Comparison of ENCODE assay signal across 11 cellular contexts in the genomic region with DNA sequence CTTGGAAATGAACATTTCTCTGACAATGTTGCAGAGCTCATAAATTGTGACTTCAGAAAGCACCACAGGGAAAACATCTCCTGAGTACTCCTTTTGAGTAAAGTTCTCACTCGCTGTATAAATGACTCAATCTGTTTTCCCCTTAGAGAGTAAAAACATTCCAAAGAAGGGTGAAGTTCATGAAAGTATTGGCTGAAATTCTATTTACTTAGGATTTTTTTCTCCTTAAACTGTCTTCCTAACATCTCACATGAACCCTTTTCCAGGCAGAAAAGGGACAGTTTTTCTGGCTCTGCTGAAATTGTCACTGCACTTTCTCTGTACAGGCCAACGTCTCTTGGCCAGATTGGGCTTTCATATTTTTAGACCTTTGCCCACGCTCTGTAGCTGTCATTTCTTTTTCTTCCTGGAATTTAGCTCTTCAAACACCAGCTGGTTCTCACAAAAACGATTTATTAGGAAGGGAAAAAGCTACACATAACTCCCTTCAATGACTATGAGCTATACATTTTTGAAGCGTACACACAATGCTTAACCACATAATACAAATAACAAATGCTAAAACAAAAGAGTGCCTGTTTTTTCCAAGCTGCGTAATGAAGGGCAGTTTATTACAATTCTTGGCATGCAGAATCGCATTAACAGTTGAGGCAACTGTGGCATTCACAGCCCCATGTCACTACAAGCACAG.
DNase-seq lines count a peak whose midpoint lies in the region; ATAC-seq and TF ChIP-seq lines count a peak whose summit lies in the region.
"Had no signal": no experiment of that assay in that cellular context is flagged by ENCODE, and none has a peak within 500 bp of the region (broad histone marks: within the 10 kb centered on the region; RNA-seq: fewer than 3 reads in every experiment).

No MANE protein-coding gene starts in this region.

- H3K27ac ChIP-seq in SJCRH30, result peak overlapping the region; percentile 78
- peak overlapping the region in 2 of 3 donors; percentile 37 to 54 for H3K27ac ChIP-seq in thyroid gland

- no peaks in the 10 kb centered on the region for H3K27me3 ChIP-seq in SJCRH30
- H3K27me3 ChIP-seq in thyroid gland, result no peaks in the 10 kb centered on the region

- intact Hi-C loops in thyroid gland (cut with DNase I), result no loop called here

- DNase-seq in SJCRH30 (peak; percentile 34 to 63), fibroblast of peridontal ligament (ENCODE audit: extremely low read depth) (peak; percentile 91), myocyte (ENCODE audit: low read depth) (peak; percentile 47), thyroid gland (no peak), OCI-M2 (lab: John Stamatoyannopoulos, UW; ENCODE audit: unreplicated experiment) (no peak)
- DNase-seq: dermis blood vessel endothelial cell; NCI-H2171; stimulated activated CD4-positive, alpha-beta T cell treated with anti-CD3 and anti-CD28 coated beads, Interleukin-1b, Interleukin-23, amount 100 ng/mL, for 48 hours had no signal

- no peak for ATAC-seq in GM18517 (IDR thresholded peaks at IDR 0.05; ENCODE audit: unreplicated experiment)
- ATAC-seq in GM18867 (IDR thresholded peaks at IDR 0.05; ENCODE audit: unreplicated experiment), result no peak
- no peak for ATAC-seq in GM19023 (IDR thresholded peaks at IDR 0.05; ENCODE audit: unreplicated experiment)

- TF ChIP-seq CTCF in thyroid gland (IDR thresholded peaks at IDR 0.05), result no peak

- WGBS in thyroid gland, 2 donors, result 69 to 76% methylated on average over 7 of the region's 7 CpGs

- TF ChIP-seq POLR2A in thyroid gland (IDR thresholded peaks at IDR 0.05), result no peak

- H3K36me3 ChIP-seq in SJCRH30 (no peaks in the 10 kb centered on the region), thyroid gland (no peaks in the 10 kb centered on the region)

- peaks cover 61% of the 10 kb centered on the region for H3K4me1 ChIP-seq in SJCRH30
- H3K4me1 ChIP-seq in thyroid gland, result no peaks in the 10 kb centered on the region

- H3K9me3 ChIP-seq in SJCRH30 (replicated peaks), result no peaks in the 10 kb centered on the region
- H3K9me3 ChIP-seq in thyroid gland, result no peaks in the 10 kb centered on the region

- H3K4me3 ChIP-seq in SJCRH30 (peak overlapping the region; percentile 4), thyroid gland (replicated peaks in 1 of 3) (no peak overlapping the region)

Comparison
In these comparisons a context has a peak if more than half of its experiments do, and no peak if none do; other contexts are left out.
1. DNase-seq: peak in SJCRH30 (2 of 2), fibroblast of peridontal ligament (single experiment) and myocyte (single experiment); none in thyroid gland (0 of 2) and OCI-M2 (single experiment).